1 cellular context compared by ENCODE assay signal in genomic region chr3:159711560-159712333, GRCh38.
TF ChIP-seq lines count a peak whose summit lies in the region.

No MANE protein-coding gene starts in this region.

TF ChIP-seq in GM23338, 12 proteins besides CTCF, POLR2A, EP300 and RAD21 (continued from another document):
- TF ChIP-seq ZNF462 (CRISPR knock-in tag; IDR thresholded peaks at IDR 0.05) (no peak), CREB1 (CRISPR knock-in tag; IDR thresholded peaks at IDR 0.05; ENCODE audit: low read depth) (no peak), POLR2AphosphoS5 (IDR thresholded peaks at IDR 0.05; ENCODE audit: low read depth) (no peak), EZH2 (IDR thresholded peaks at IDR 0.05; ENCODE audit: low read depth, unreplicated experiment) (no peak)
